8 cellular contexts compared by ENCODE assay signal in the genomic region with DNA sequence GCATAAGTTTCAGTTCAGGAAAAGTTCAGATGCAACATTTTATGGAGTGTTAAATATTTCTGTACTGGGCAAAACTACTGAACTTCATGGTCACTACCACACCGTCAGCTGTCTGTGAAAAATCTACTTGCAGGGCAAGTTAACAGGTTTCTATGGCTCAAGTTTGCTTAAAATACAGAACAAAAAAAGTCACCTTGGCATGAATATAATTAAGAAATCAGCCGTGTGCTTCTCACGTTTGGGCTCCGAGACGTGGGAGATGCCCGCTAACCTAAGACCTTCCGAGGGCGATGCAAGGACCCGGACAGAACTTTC. TPM values are rescaled to one million over a fixed set of nuclear protein-coding genes. Genes with fewer than 3 reads are reported as not detected.
DNase-seq lines count a peak whose midpoint lies in the region; ATAC-seq and TF ChIP-seq lines count a peak whose summit lies in the region.

No MANE protein-coding gene starts in this region.

- H3K27ac ChIP-seq in cingulate gyrus (ENCODE audit: low read depth, low read length): peak overlapping the region; percentile 44

- ATAC-seq in natural killer cell: no peak
- no peak for ATAC-seq in HG02571 (IDR thresholded peaks at IDR 0.05; ENCODE audit: unreplicated experiment)
- ATAC-seq in GM18861 (IDR thresholded peaks at IDR 0.05; ENCODE audit: unreplicated experiment): no peak

- no peaks in the 10 kb centered on the region for H3K27me3 Mint-ChIP-seq in natural killer cell (ENCODE audit: low read depth in 2 of 2)

- peak overlapping the region; percentile 86 for H3K4me3 Mint-ChIP-seq in natural killer cell

- no peaks in the 10 kb centered on the region for H3K9me3 Mint-ChIP-seq in natural killer cell

- no peak for TF ChIP-seq RAD21 in Ishikawa (IDR thresholded peaks at IDR 0.05; ENCODE audit: low read depth)

- no peaks in the 10 kb centered on the region for H3K36me3 Mint-ChIP-seq in natural killer cell

- intact Hi-C loops in natural killer cell (cut with micrococcal nuclease): loop anchor here (10.0 kb wide), 1 partner anchor 1221 kb away; the partner anchor contains the start of gene CPEB2

- TF ChIP-seq EP300 in Ishikawa (IDR thresholded peaks at IDR 0.05; ENCODE audit: borderline replicate concordance): no peak

- H3K4me3 ChIP-seq in GM12875 (ENCODE audit: low read depth, low read length): peak overlapping the region; percentile 86

- TF ChIP-seq CTCF in GM12875 (IDR thresholded peaks at IDR 0.05; ENCODE audit: borderline replicate concordance, insufficient read depth, low read depth, low read length) (no peak), natural killer cell (IDR thresholded peaks at IDR 0.05) (no peak), GM10266 (IDR thresholded peaks at IDR 0.05; ENCODE audit: control insufficient read depth, insufficient read depth, low read depth, missing control alignments) (no peak)

- H3K27ac Mint-ChIP-seq in natural killer cell: peak overlapping the region; percentile 75 to 79

- no peak for DNase-seq in natural killer cell
- DNase-seq in GM10266 (ENCODE audit: extremely low spot score): no peak
- no peak for DNase-seq in NCI-H2029 (lab: John Stamatoyannopoulos, UW)

- H3K4me1 Mint-ChIP-seq in natural killer cell: peaks cover 37 to 58% of the 10 kb centered on the region in 2 donors

TF ChIP-seq in Ishikawa, 13 proteins besides CTCF, POLR2A, EP300 and RAD21:
- TF ChIP-seq, protein P1, sequence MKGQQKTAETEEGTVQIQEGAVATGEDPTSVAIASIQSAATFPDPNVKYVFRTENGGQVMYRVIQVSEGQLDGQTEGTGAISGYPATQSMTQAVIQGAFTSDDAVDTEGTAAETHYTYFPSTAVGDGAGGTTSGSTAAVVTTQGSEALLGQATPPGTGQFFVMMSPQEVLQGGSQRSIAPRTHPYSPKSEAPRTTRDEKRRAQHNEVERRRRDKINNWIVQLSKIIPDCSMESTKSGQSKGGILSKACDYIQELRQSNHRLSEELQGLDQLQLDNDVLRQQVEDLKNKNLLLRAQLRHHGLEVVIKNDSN (IDR thresholded peaks at IDR 0.05): no peak
- 0 out of 2 replicates have a peak, but pooled peaks have one; percentile 42 for TF ChIP-seq ZBTB7A (IDR thresholded peaks at IDR 0.05; ENCODE audit: low read depth)
- no peak for TF ChIP-seq CREB1 (IDR thresholded peaks at IDR 0.05; ENCODE audit: low read depth)
TF ChIP-seq in Ishikawa: peak in this region for 1.

RNA-seq across cellular contexts. Expression of gene TAPT1, which starts 0.6 kb away (rescaled TPM):
- 10 to 100 TPM; 52.5 to 67.5 (median 52.7) TPM for total RNA-seq in natural killer cell
